26 cellular contexts compared by ENCODE assay signal in the genomic region with DNA sequence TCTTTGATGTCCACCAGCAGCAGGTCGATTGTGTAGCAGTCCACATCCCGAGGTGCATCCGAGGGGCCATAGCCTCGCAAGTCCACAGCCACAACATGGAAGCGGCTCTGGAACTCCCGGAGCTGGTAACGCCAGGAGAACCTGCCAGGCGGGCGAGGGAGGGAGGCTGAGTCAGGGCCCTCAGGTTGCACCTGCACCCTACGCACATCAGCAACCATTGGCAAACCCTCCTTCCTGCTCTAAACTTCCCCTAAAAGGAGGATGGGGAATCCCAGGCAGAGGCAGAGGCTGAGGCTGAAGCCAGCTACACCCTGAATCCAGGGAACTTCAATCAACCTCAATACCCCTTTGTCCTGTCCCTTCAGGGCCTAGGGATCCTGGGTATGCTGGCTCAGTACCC. TPM values are rescaled to one million over a fixed set of nuclear protein-coding genes. Genes with fewer than 3 reads are reported as not detected.
A peak's percentile ranks its signal among the peaks of the same experiment; 100 is the strongest.
DNase-seq lines count a peak whose midpoint lies in the region; ATAC-seq, FAIRE-seq and TF ChIP-seq lines count a peak whose summit lies in the region.
"Had no signal": no experiment of that assay in that cellular context is flagged by ENCODE, and none has a peak within 500 bp of the region (broad histone marks: within the 10 kb centered on the region; RNA-seq: fewer than 3 reads in every experiment).

No MANE protein-coding gene starts in this region.

- H3K27ac ChIP-seq in keratinocyte (ENCODE audit: control insufficient read depth, insufficient read depth, low read length) = no peak overlapping the region
- no peak overlapping the region for H3K27ac ChIP-seq in brain microvascular endothelial cell
- H3K27ac ChIP-seq: 22Rv1, SJCRH30, WERI-Rb-1 had no signal

- ATAC-seq in GM21447 (IDR thresholded peaks at IDR 0.05; ENCODE audit: unreplicated experiment) = no peak
- ATAC-seq: heart left ventricle had no signal

- H4K20me1 ChIP-seq in keratinocyte (ENCODE audit: control insufficient read depth, extremely low read depth, insufficient read depth, low read length) = peaks cover 5% of the 10 kb centered on the region

- no peak overlapping the region for H3K4me3 ChIP-seq in bronchial epithelial cell (ENCODE audit: low read depth, low read length)
- H3K4me3 ChIP-seq in keratinocyte (ENCODE audit: control insufficient read depth in 2 of 3, extremely low read depth in 1 of 3, insufficient read depth in 2 of 3, low read depth in 1 of 3, low read length in 3 of 3) = no peak overlapping the region
- H3K4me3 ChIP-seq in brain microvascular endothelial cell (ENCODE audit: low read depth, low read length) = no peak overlapping the region
- H3K4me3 ChIP-seq: HAP-1, SJCRH30 had no signal

- no peak overlapping the region for H2AFZ ChIP-seq in keratinocyte (ENCODE audit: control insufficient read depth, low read length)

- DNase-seq in DMS53 (lab: John Stamatoyannopoulos, UW) = peak; percentile 14
- no peak for DNase-seq in DMS53 treated with DMSO at 0.1 percent for 48 hours (lab: John Stamatoyannopoulos, UW; ENCODE audit: unreplicated experiment)
- peak; percentile 71 for DNase-seq in bronchial epithelial cell (ENCODE audit: low read depth)
- no peak for DNase-seq in keratinocyte (ENCODE audit: low read depth, low spot score)
- no peak for DNase-seq in type B pancreatic cell (ENCODE audit: extremely low spot score, unreplicated experiment)
- no peak for DNase-seq in NCI-H526 treated with DMSO at 0.1 percent for 48 hours (lab: John Stamatoyannopoulos, UW)
- no peak for DNase-seq in brain microvascular endothelial cell
- DNase-seq: activated CD4-positive, alpha-beta memory T cell treated with anti-CD3 and anti-CD28 coated beads, Interleukin-2, amount 10 ng/mL, durations not matched to agents 7 days and 5 days; activated T-cell treated with anti-CD3 and anti-CD28 coated beads, Interleukin-2, amount 50 U/mL, for 4 hours; effector memory CD4-positive, alpha-beta T cell; GDM1; heart left ventricle; left cardiac atrium; NCI-H146; NCI-H2171; NCI-H748 treated with DMSO at 0.1 percent for 48 hours; occipital lobe; OCI-M1; SJCRH30; T-helper 17 cell; tibial artery had no signal

- peak overlapping the region; percentile 66 for H3K4me3 Mint-ChIP-seq in type B pancreatic cell
- H3K4me3 Mint-ChIP-seq: activated CD4-positive, alpha-beta memory T cell treated with anti-CD3 and anti-CD28 coated beads, Interleukin-2, amount 10 ng/mL, durations not matched to agents 7 days and 5 days; activated T-cell treated with anti-CD3 and anti-CD28 coated beads, Interleukin-2, amount 50 U/mL, for 4 hours; T-helper 17 cell had no signal

- no peak for TF ChIP-seq CTCF in bronchial epithelial cell (IDR thresholded peaks at IDR 0.05; ENCODE audit: insufficient read depth, low read length, severe bottlenecking)
- no peak for TF ChIP-seq CTCF in keratinocyte (optimal IDR thresholded peaks at IDR 0.05 in 1 of 3, IDR thresholded peaks at IDR 0.05 in 1 of 3, conservative IDR thresholded peaks at IDR 0.05 in 1 of 3; ENCODE audit: extremely low read depth in 1 of 3, insufficient read depth in 2 of 3, low read length in 3 of 3)
- no peak for TF ChIP-seq CTCF in type B pancreatic cell (conservative IDR thresholded peaks at IDR 0.05)
- TF ChIP-seq CTCF in brain microvascular endothelial cell (IDR thresholded peaks at IDR 0.05; ENCODE audit: low read depth, low read length, missing control alignments) = no peak

- H3K79me2 ChIP-seq in keratinocyte (ENCODE audit: control insufficient read depth, insufficient read depth, low read length) = no peaks in the 10 kb centered on the region

- peaks cover 27% of the 10 kb centered on the region for H3K4me1 ChIP-seq in keratinocyte (ENCODE audit: control insufficient read depth, extremely low read depth, insufficient read depth, low read length)
- H3K4me1 ChIP-seq: HAP-1, SJCRH30 had no signal

- peak overlapping the region; percentile 31 for H3K4me2 ChIP-seq in keratinocyte (ENCODE audit: control insufficient read depth, extremely low read depth, insufficient read depth, low read depth, low read length)

- no peaks in the 10 kb centered on the region for H3K9me3 Mint-ChIP-seq in type B pancreatic cell
- H3K9me3 Mint-ChIP-seq: activated CD4-positive, alpha-beta memory T cell treated with anti-CD3 and anti-CD28 coated beads, Interleukin-2, amount 10 ng/mL, durations not matched to agents 7 days and 5 days; activated T-cell treated with anti-CD3 and anti-CD28 coated beads, Interleukin-2, amount 50 U/mL, for 4 hours had no signal

- in situ Hi-C loops in brain microvascular endothelial cell (cut with HindIII; ENCODE audit: low pct_ligation_motif_present, low sequenced_read_pairs) = no loop called here

- no peaks in the 10 kb centered on the region for H3K9me3 ChIP-seq in keratinocyte (ENCODE audit: control insufficient read depth, low read depth, low read length)
- H3K9me3 ChIP-seq: HAP-1, heart left ventricle, SJCRH30, tibial artery had no signal

- H3K9ac ChIP-seq in keratinocyte (ENCODE audit: control insufficient read depth, extremely low read depth, insufficient read depth, low read length) = no peak overlapping the region

- peaks cover 25% of the 10 kb centered on the region for H3K27me3 Mint-ChIP-seq in type B pancreatic cell

- FAIRE-seq in bronchial epithelial cell (lab: Jason Lieb, UNC) (no peak), keratinocyte (lab: Jason Lieb, UNC) (no peak)
- FAIRE-seq: D721Med had no signal

- peaks cover 3% of the 10 kb centered on the region for H3K9me1 ChIP-seq in keratinocyte (ENCODE audit: control insufficient read depth, extremely low read depth, insufficient read depth, low read length)

- peaks cover 3% of the 10 kb centered on the region for H3K27me3 ChIP-seq in bronchial epithelial cell (ENCODE audit: control insufficient read depth, insufficient read depth, low read length)
- H3K27me3 ChIP-seq in keratinocyte (ENCODE audit: control insufficient read depth, extremely low read depth, insufficient read depth, low read length) = peaks cover 22% of the 10 kb centered on the region
- H3K27me3 ChIP-seq in brain microvascular endothelial cell (replicated peaks) = no peaks in the 10 kb centered on the region
- H3K27me3 ChIP-seq: SJCRH30, tibial artery had no signal

- H3K27ac Mint-ChIP-seq in type B pancreatic cell = no peak overlapping the region
- H3K27ac Mint-ChIP-seq: activated CD4-positive, alpha-beta memory T cell treated with anti-CD3 and anti-CD28 coated beads, Interleukin-2, amount 10 ng/mL, durations not matched to agents 7 days and 5 days; T-helper 17 cell had no signal

- peaks cover under 1% of the 10 kb centered on the region for H3K36me3 ChIP-seq in bronchial epithelial cell (ENCODE audit: control insufficient read depth, insufficient read depth, low read length)
- H3K36me3 ChIP-seq in keratinocyte (ENCODE audit: control insufficient read depth in 2 of 2, extremely low read depth in 1 of 2, insufficient read depth in 2 of 2, low read length in 2 of 2) = peaks cover 2 to 4% of the 10 kb centered on the region in 2 experiments
- peaks cover 10% of the 10 kb centered on the region for H3K36me3 ChIP-seq in brain microvascular endothelial cell (replicated peaks)

- H3K36me3 Mint-ChIP-seq in type B pancreatic cell = peaks cover 8% of the 10 kb centered on the region

- dilution Hi-C loops in keratinocyte (cut with MboI; ENCODE audit: extremely low pct_ligation_motif_present, low sequenced_read_pairs) = no loop called here

- peaks cover 9% of the 10 kb centered on the region for H3K4me1 Mint-ChIP-seq in type B pancreatic cell (ENCODE audit: unreplicated experiment)

RNA-seq across cellular contexts. Expression of gene EPHX3, which starts 1.0 kb away (rescaled TPM):
- total RNA-seq in bronchial epithelial cell = 0.53 and 1.2 TPM in 2 replicates
- polyA plus RNA-seq in keratinocyte = 0.33 to 1.2 TPM (median 0.51 TPM) in 3 replicates
- polyA plus RNA-seq in keratinocyte (2011; ENCODE audit: low read depth) = 5.2 TPM
- 0.27 and 0.40 TPM in 2 replicates for polyA plus RNA-seq in keratinocyte (2011; cell fraction: cytosol; rRNA removed)
- 1.7 and 2.1 TPM in 2 replicates for polyA plus RNA-seq in keratinocyte (2011; cell fraction: nucleus; rRNA removed)
- 0.39 and 16.9 TPM in 2 replicates for polyA plus RNA-seq in keratinocyte (2012; ENCODE audit: low replicate concordance)
- 1.2 to 1.5 TPM (median 1.4 TPM) in 3 replicates for polyA minus RNA-seq in keratinocyte
- polyA minus RNA-seq in keratinocyte (2011; cell fraction: cytosol; rRNA and poly(A)+ RNA removed) = not detected
- polyA minus RNA-seq in keratinocyte (2011; cell fraction: nucleus; rRNA and poly(A)+ RNA removed) = 0.93 and 1.1 TPM in 2 replicates
- total RNA-seq in type B pancreatic cell (ENCODE audit: low replicate concordance) = 5.1 and 9.4 TPM in 2 replicates
- total RNA-seq: occipital lobe, SJCRH30, T-helper 17 cell had no signal

RNA-seq across cellular contexts. Expression of gene NOTCH3, which starts 30.5 kb away (rescaled TPM):
- total RNA-seq in bronchial epithelial cell (53.2 and 140 TPM in 2 replicates), type B pancreatic cell (ENCODE audit: low replicate concordance) (119 and 139 TPM in 2 replicates)
- polyA plus RNA-seq in keratinocyte = 2.5 to 14.9 TPM (median 4.1 TPM) in 3 replicates
- polyA plus RNA-seq in keratinocyte (2011; ENCODE audit: low read depth) = 39.1 TPM
- polyA plus RNA-seq in keratinocyte (2011; cell fraction: cytosol; rRNA removed) = 1.7 and 3.5 TPM in 2 replicates
- 29.6 and 36.8 TPM in 2 replicates for polyA plus RNA-seq in keratinocyte (2011; cell fraction: nucleus; rRNA removed)
- 4.2 and 45.4 TPM in 2 replicates for polyA plus RNA-seq in keratinocyte (2012; ENCODE audit: low replicate concordance)
- polyA minus RNA-seq in keratinocyte = 17.6 to 102 TPM (median 31.2 TPM) in 3 replicates
- polyA minus RNA-seq in keratinocyte (2011; cell fraction: cytosol; rRNA and poly(A)+ RNA removed) = 58.3 TPM
- 138 and 146 TPM in 2 replicates for polyA minus RNA-seq in keratinocyte (2011; cell fraction: nucleus; rRNA and poly(A)+ RNA removed)
- total RNA-seq: activated CD4-positive, alpha-beta memory T cell treated with anti-CD3 and anti-CD28 coated beads, Interleukin-2, amount 10 ng/mL, durations not matched to agents 7 days and 5 days had no signal

Comparison
In these comparisons a context has a peak if more than half of its experiments do, and no peak if none do; other contexts are left out.
1. DNase-seq: peak in DMS53 (single experiment) and bronchial epithelial cell (single experiment); none in DMS53 treated with DMSO at 0.1 percent for 48 hours (single experiment), keratinocyte (single experiment), type B pancreatic cell (single experiment), NCI-H526 treated with DMSO at 0.1 percent for 48 hours (single experiment) and brain microvascular endothelial cell (single experiment).